ENCODE assay signal across 15 cellular contexts in the genomic region with DNA sequence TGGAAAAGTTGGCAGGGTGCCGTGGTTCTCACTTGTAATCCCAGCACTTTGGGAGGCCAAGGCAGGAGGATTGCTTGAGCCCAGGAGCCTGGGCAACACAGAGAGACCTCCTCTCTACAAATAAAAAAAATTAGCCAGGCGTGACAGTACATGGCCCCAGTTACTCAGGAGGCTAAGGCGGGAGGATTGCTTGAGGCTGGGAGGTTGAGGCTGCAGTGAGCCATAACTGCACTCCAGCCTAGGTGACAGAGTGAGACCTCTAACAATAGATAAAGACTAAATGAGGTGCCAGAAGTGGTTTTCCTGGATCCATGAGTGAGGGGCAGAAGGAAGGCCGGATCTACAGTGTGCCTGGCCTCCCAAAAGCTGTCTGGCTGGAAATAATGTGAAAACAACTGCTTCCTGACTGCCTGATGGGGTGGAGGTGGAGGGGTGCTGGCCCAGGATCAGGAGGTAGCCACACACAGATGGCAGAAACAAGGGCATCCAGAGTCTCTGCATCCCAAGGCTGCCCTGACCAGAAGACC. TPM values are rescaled to one million over a fixed set of nuclear protein-coding genes. Genes with fewer than 3 reads are reported as not detected.
DNase-seq lines count a peak whose midpoint lies in the region; ATAC-seq and TF ChIP-seq lines count a peak whose summit lies in the region.
"Had no signal": no experiment of that assay in that cellular context is flagged by ENCODE, and none has a peak within 500 bp of the region (broad histone marks: within the 10 kb centered on the region; RNA-seq: fewer than 3 reads in every experiment).

No MANE protein-coding gene starts in this region.

- H3K56ac ChIP-seq in mesendoderm (ENCODE audit: low read length): peak overlapping the region; percentile 40

- H3K79me2 ChIP-seq in mammary epithelial cell (ENCODE audit: insufficient read depth, low read length) (peaks cover 87% of the 10 kb centered on the region), mesendoderm (ENCODE audit: control insufficient read depth, insufficient read depth, low read length) (peaks cover 84% of the 10 kb centered on the region)

- dilution Hi-C loops in mammary epithelial cell (cut with HindIII; ENCODE audit: low sequenced_read_pairs): no loop called here

- BruUV-seq in mammary epithelial cell (replicated peaks; lab: Mats Ljungman, UMichigan) (no TSS peak), MCF 10A (replicated peaks; lab: Mats Ljungman, UMichigan) (no TSS peak)

- H3K27me3 ChIP-seq in mammary epithelial cell (ENCODE audit: insufficient read depth, low read length): no peaks in the 10 kb centered on the region
- H3K27me3 ChIP-seq in mesendoderm (ENCODE audit: insufficient read depth, low read length, poor library complexity): no peaks in the 10 kb centered on the region
- H3K27me3 ChIP-seq in tibial artery: no peaks in the 10 kb centered on the region
- H3K27me3 ChIP-seq in SJCRH30: no peaks in the 10 kb centered on the region
- no peaks in the 10 kb centered on the region for H3K27me3 ChIP-seq in lower lobe of right lung (ENCODE audit: low read depth)

- DNase-seq in mammary epithelial cell (no peak), MCF 10A (ENCODE audit: unreplicated experiment) (no peak), coronary artery (ENCODE audit: low spot score) (no peak), mesendoderm (no peak), tibial artery (no peak), SJCRH30 (no peak), lower lobe of right lung (no peak)
- DNase-seq in central memory CD4-positive, alpha-beta T cell: no peak
- DNase-seq: activated CD4-positive, alpha-beta T cell treated with anti-CD3 and anti-CD28 coated beads, Interleukin-2, amount 50 U/mL, for 48 hours; amniotic stem cell; foreskin melanocyte; mucosa of descending colon; MV-4-11; NCI-H2107; Right ventricle myocardium superior had no signal

- H3K36me3 ChIP-seq in mammary epithelial cell (ENCODE audit: insufficient read depth, low read length): peaks cover 7% of the 10 kb centered on the region
- H3K36me3 ChIP-seq in mesendoderm (ENCODE audit: control insufficient read depth, insufficient read depth, low read length): no peaks in the 10 kb centered on the region
- no peaks in the 10 kb centered on the region for H3K36me3 ChIP-seq in tibial artery
- peaks cover 9% of the 10 kb centered on the region; the same call in 1 of the 2 replicates for H3K36me3 ChIP-seq in SJCRH30
- H3K36me3 ChIP-seq in lower lobe of right lung: no peaks in the 10 kb centered on the region

- H3K9me3 ChIP-seq in mammary epithelial cell (replicated peaks; ENCODE audit: insufficient read depth, low read length) (no peaks in the 10 kb centered on the region), tibial artery (no peaks in the 10 kb centered on the region), SJCRH30 (replicated peaks) (no peaks in the 10 kb centered on the region), lower lobe of right lung (no peaks in the 10 kb centered on the region)
- H3K9me3 ChIP-seq: mucosa of descending colon had no signal

- TF ChIP-seq CTCF in mammary epithelial cell (conservative IDR thresholded peaks at IDR 0.05 in 1 of 2, IDR thresholded peaks at IDR 0.05 in 1 of 2; ENCODE audit: extremely low read depth in 1 of 2, insufficient read depth in 1 of 2, low read depth in 1 of 2, low read length in 2 of 2): no peak
- TF ChIP-seq CTCF in MCF 10A (IDR thresholded peaks at IDR 0.05; ENCODE audit: unreplicated experiment): no peak
- TF ChIP-seq CTCF in coronary artery (IDR thresholded peaks at IDR 0.05): no peak
- TF ChIP-seq CTCF in tibial artery (IDR thresholded peaks at IDR 0.05): no peak
- no peak for TF ChIP-seq CTCF in lower lobe of right lung (IDR thresholded peaks at IDR 0.05)

- in situ Hi-C loops in mammary epithelial cell (cut with MboI; ENCODE audit: low sequenced_read_pairs in 2 of 2): loop anchor here in 1 of 2 donors (5.0 to 25.0 kb wide), 2 partner anchors 153 to 322 kb away; a partner anchor contains a TSS

- H2BK15ac ChIP-seq in mesendoderm (replicated peaks; ENCODE audit: low read depth): no peak overlapping the region

- POLR2A ChIA-PET in MCF 10A (lab: Yijun Ruan, JAX): interaction anchor here (1.8 kb wide), 1 partner anchor 46 kb away, joined by 6 read pairs; no protein-coding TSS in a partner anchor

- no peak overlapping the region for H2BK120ac ChIP-seq in mesendoderm (ENCODE audit: low read depth, low read length)

- no peak overlapping the region for H3K18ac ChIP-seq in mesendoderm (ENCODE audit: low read length)

- no peak overlapping the region for H3K4ac ChIP-seq in mesendoderm (ENCODE audit: low read depth, low read length)

- no peak for ATAC-seq in lower lobe of right lung
- ATAC-seq: mucosa of descending colon had no signal

- no peak overlapping the region for H3K27ac ChIP-seq in mammary epithelial cell (ENCODE audit: insufficient read depth, low read depth, low read length)
- peak overlapping the region; percentile 1 to 90 for H3K27ac ChIP-seq in coronary artery
- peak overlapping the region; percentile 14 for H3K27ac ChIP-seq in mesendoderm (ENCODE audit: low read depth, low read length)
- peak overlapping the region; percentile 94 to 98 for H3K27ac ChIP-seq in tibial artery
- no peak overlapping the region for H3K27ac ChIP-seq in SJCRH30
- no peak overlapping the region for H3K27ac ChIP-seq in lower lobe of right lung

- peak overlapping the region; percentile 59 for H3K23ac ChIP-seq in mesendoderm (ENCODE audit: low read length)

- H4K8ac ChIP-seq in mesendoderm (ENCODE audit: low read depth, low read length): no peak overlapping the region

- CTCF ChIA-PET in mammary epithelial cell (lab: Charles Lee; ENCODE audit: low non-redundant PET): no interaction called here
- CTCF ChIA-PET in MCF 10A (lab: Yijun Ruan, JAX): interaction anchor here (0.6 to 1.2 kb wide), 4 partner anchors 13 to 1669 kb away, joined by 3 read pairs; no protein-coding TSS in a partner anchor

- peaks cover 14% of the 10 kb centered on the region for H3K79me1 ChIP-seq in mesendoderm (ENCODE audit: low read length)

- intact Hi-C loops in mammary epithelial cell (cut with micrococcal nuclease): loop anchor here (10.0 kb wide), 1 partner anchor 580 kb away; a partner anchor contains a TSS
- intact Hi-C loops in MCF 10A (cut with micrococcal nuclease): loop anchor here (5.0 kb wide), 1 partner anchor 197 kb away; no protein-coding TSS in a partner anchor
- intact Hi-C loops in tibial artery (cut with DNase I; ENCODE audit: low total_unique reads): loop anchor here (2.0 kb wide), 1 partner anchor 42 kb away; no protein-coding TSS in a partner anchor
- intact Hi-C loops in lower lobe of right lung (cut with DNase I): no loop called here

- H3K4me3 Mint-ChIP-seq in MCF 10A (ENCODE audit: unreplicated experiment): no peak overlapping the region

- H3K27ac Mint-ChIP-seq in MCF 10A (ENCODE audit: low read depth, unreplicated experiment): no peak overlapping the region

- no peak overlapping the region for H2BK5ac ChIP-seq in mesendoderm (ENCODE audit: low read length)

- H3K9me3 Mint-ChIP-seq in MCF 10A (ENCODE audit: unreplicated experiment): no peaks in the 10 kb centered on the region

- H3K9ac ChIP-seq in mammary epithelial cell (ENCODE audit: insufficient read depth, low read length) (no peak overlapping the region), mesendoderm (ENCODE audit: low read length) (peak overlapping the region; percentile 92)

- H3K36me3 Mint-ChIP-seq in MCF 10A (ENCODE audit: insufficient read depth, unreplicated experiment): peaks cover 8% of the 10 kb centered on the region

- H2AFZ ChIP-seq in mammary epithelial cell (ENCODE audit: low read depth, low read length): no peak overlapping the region

- H3K4me2 ChIP-seq in mammary epithelial cell (ENCODE audit: insufficient read depth, low read depth, low read length) (peak overlapping the region; percentile 7), mesendoderm (ENCODE audit: low read length) (peak overlapping the region; percentile 84)

- no peaks in the 10 kb centered on the region for H4K20me1 ChIP-seq in mammary epithelial cell (ENCODE audit: insufficient read depth, low read length)

- H3K4me1 ChIP-seq in mammary epithelial cell (ENCODE audit: insufficient read depth, low read length) (peaks cover 22% of the 10 kb centered on the region), mesendoderm (ENCODE audit: control insufficient read depth, low read depth, low read length) (peaks cover 17% of the 10 kb centered on the region), tibial artery (peaks cover 0 to 75% (median 50%) of the 10 kb centered on the region in 4 donors), SJCRH30 (peaks cover 26% of the 10 kb centered on the region), lower lobe of right lung (peaks cover 75% of the 10 kb centered on the region)

- no peak overlapping the region for H4K5ac ChIP-seq in mesendoderm (ENCODE audit: low read length)

- H3K4me3 ChIP-seq in mammary epithelial cell (replicated peaks in 1 of 3; ENCODE audit: insufficient read depth in 1 of 3, low read depth in 2 of 3, low read length in 3 of 3) (no peak overlapping the region), coronary artery (no peak overlapping the region), mesendoderm (ENCODE audit: low read length) (no peak overlapping the region), tibial artery (no peak overlapping the region), SJCRH30 (no peak overlapping the region), lower lobe of right lung (no peak overlapping the region)
- H3K4me3 ChIP-seq: mucosa of descending colon had no signal

- 89% methylated on average over 4 of the region's 4 CpGs for WGBS in mammary epithelial cell (ENCODE audit: low coverage, missing lambda C conversion rate)
- WGBS in mesendoderm (ENCODE audit: extremely low coverage, insufficient coverage, low lambda C conversion rate): no CpG with 5 or more reads among the region's 4 CpGs

- H3K4me1 Mint-ChIP-seq in MCF 10A (ENCODE audit: insufficient read depth, unreplicated experiment): peaks cover 38% of the 10 kb centered on the region

- H3K27me3 Mint-ChIP-seq in MCF 10A (ENCODE audit: insufficient read depth, unreplicated experiment): no peaks in the 10 kb centered on the region

- no peak overlapping the region for H2AK5ac ChIP-seq in mesendoderm (ENCODE audit: low read length)

RNA-seq across cellular contexts. Expression of a gene that starts 4.1 kb away (rescaled TPM):
- 10 to 100 TPM; 30.5 to 31.5 TPM for total RNA-seq in mammary epithelial cell
- polyA plus RNA-seq in mammary epithelial cell: 14.9 TPM
- 16.7 TPM for polyA minus RNA-seq in mammary epithelial cell
- total RNA-seq in MCF 10A (2022): 22.3 and 29.6 TPM in 2 replicates
- 13.4 TPM for polyA plus RNA-seq in mesendoderm (2013, experiment 1 of 2)
- 13.5 TPM for polyA plus RNA-seq in mesendoderm (2013, experiment 2 of 2)
- 14.7 and 14.9 TPM in 2 replicates for total RNA-seq in SJCRH30 (2014; rRNA removed; shearing (Covaris generic))
- 25.3 TPM for total RNA-seq in lower lobe of right lung

Comparison
In these comparisons a context has a peak if more than half of its experiments do, and no peak if none do; other contexts are left out.
1. H3K27ac ChIP-seq: peak in coronary artery (2 of 2), mesendoderm (single experiment) and tibial artery (2 of 2); none in mammary epithelial cell (single experiment), SJCRH30 (single experiment) and lower lobe of right lung (single experiment).